Comparison of ENCODE assay signal across 10 cellular contexts in genomic region chr6:446418-447366, GRCh38. TPM values are rescaled to one million over a fixed set of nuclear protein-coding genes. Genes with fewer than 3 reads are reported as not detected.
DNase-seq lines count a peak whose midpoint lies in the region; ATAC-seq and TF ChIP-seq lines count a peak whose summit lies in the region.
"Had no signal": no experiment of that assay in that cellular context is flagged by ENCODE, and none has a peak within 500 bp of the region (broad histone marks: within the 10 kb centered on the region; RNA-seq: fewer than 3 reads in every experiment).

No MANE protein-coding gene starts in this region.

- H3K27ac Mint-ChIP-seq in CD8-positive, alpha-beta T cell = peak overlapping the region; percentile 88
- H3K27ac Mint-ChIP-seq in activated naive CD8-positive, alpha-beta T cell treated with anti-CD3 and anti-CD28 coated beads for 36 hours = peak overlapping the region; percentile 98

- intact Hi-C loops in CD8-positive, alpha-beta T cell (cut with DNase I, micrococcal nuclease) = loop anchor here in 1 of 2 experiments (2.0 to 5.0 kb wide), 3 partner anchors 52 to 258 kb away; partner anchors contain the start of gene IRF4

- CTCF ChIA-PET in CD8-positive, alpha-beta T cell (lab: Charles Lee) = interaction anchor here (0.9 to 1.9 kb wide), 4 partner anchors 10 to 97 kb away, joined by 3 to 4 read pairs (median 3); no protein-coding TSS in a partner anchor

- peak overlapping the region; percentile 71 for H3K4me3 Mint-ChIP-seq in CD8-positive, alpha-beta T cell
- H3K4me3 Mint-ChIP-seq in activated naive CD8-positive, alpha-beta T cell treated with anti-CD3 and anti-CD28 coated beads for 36 hours = peak overlapping the region; percentile 67

- TF ChIP-seq CTCF in CD8-positive, alpha-beta T cell (IDR thresholded peaks at IDR 0.05) = no peak

- peak; percentile 76 for ATAC-seq in CD8-positive, alpha-beta T cell

- H3K27me3 ChIP-seq in CD8-positive, alpha-beta T cell (ENCODE audit: insufficient read depth, low read length) = no peaks in the 10 kb centered on the region
- H3K27me3 ChIP-seq in SJCRH30 = no peaks in the 10 kb centered on the region

- peak in 6 of 7 experiments; percentile 72 to 90 (median 80) for DNase-seq in CD8-positive, alpha-beta T cell
- peak; percentile 94 for DNase-seq in activated CD4-positive, alpha-beta T cell treated with anti-CD3 and anti-CD28 coated beads for 4 hours
- DNase-seq in activated naive CD8-positive, alpha-beta T cell treated with anti-CD3 and anti-CD28 coated beads for 36 hours = peak; percentile 97
- peak; percentile 93 for DNase-seq in stimulated activated CD4-positive, alpha-beta T cell treated with anti-CD3 and anti-CD28 coated beads, Interleukin-4, amount 100 ng/mL, for 1 hour
- DNase-seq in glomerular visceral epithelial cell (ENCODE audit: extremely low spot score) = no peak
- no peak for DNase-seq in NCI-H2107 (lab: John Stamatoyannopoulos, UW)
- DNase-seq in SJCRH30 = no peak
- no peak for DNase-seq in HPDE6-E6E7 (ENCODE audit: extremely low spot score)
- DNase-seq: AML-193, NCI-H774 had no signal

- no peak overlapping the region for H3K27ac ChIP-seq in CD8-positive, alpha-beta T cell (ENCODE audit: low read depth, low read length)
- no peak overlapping the region for H3K27ac ChIP-seq in SJCRH30

- no peaks in the 10 kb centered on the region for H3K36me3 ChIP-seq in CD8-positive, alpha-beta T cell (ENCODE audit: insufficient read depth, low read length)
- H3K36me3 ChIP-seq in SJCRH30 = no peaks in the 10 kb centered on the region

- H3K9me3 ChIP-seq in CD8-positive, alpha-beta T cell (ENCODE audit: low read length) = no peaks in the 10 kb centered on the region
- H3K9me3 ChIP-seq in SJCRH30 (replicated peaks) = no peaks in the 10 kb centered on the region

- peaks cover 43% of the 10 kb centered on the region for H3K4me1 ChIP-seq in CD8-positive, alpha-beta T cell (ENCODE audit: insufficient read depth, low read length)
- H3K4me1 ChIP-seq in SJCRH30 = no peaks in the 10 kb centered on the region

- H3K4me1 Mint-ChIP-seq in CD8-positive, alpha-beta T cell (ENCODE audit: low read depth) = peaks cover 48% of the 10 kb centered on the region
- peaks cover 59% of the 10 kb centered on the region for H3K4me1 Mint-ChIP-seq in activated naive CD8-positive, alpha-beta T cell treated with anti-CD3 and anti-CD28 coated beads for 36 hours

- H3K9me3 Mint-ChIP-seq in CD8-positive, alpha-beta T cell = no peaks in the 10 kb centered on the region
- H3K9me3 Mint-ChIP-seq in activated naive CD8-positive, alpha-beta T cell treated with anti-CD3 and anti-CD28 coated beads for 36 hours = no peaks in the 10 kb centered on the region

- no peaks in the 10 kb centered on the region for H3K36me3 Mint-ChIP-seq in CD8-positive, alpha-beta T cell
- H3K36me3 Mint-ChIP-seq in activated naive CD8-positive, alpha-beta T cell treated with anti-CD3 and anti-CD28 coated beads for 36 hours = peaks cover 13% of the 10 kb centered on the region

- H3K4me3 ChIP-seq in CD8-positive, alpha-beta T cell (ENCODE audit: low read depth, low read length) = peak overlapping the region; percentile 43
- no peak overlapping the region for H3K4me3 ChIP-seq in SJCRH30

- no peaks in the 10 kb centered on the region for H3K27me3 Mint-ChIP-seq in CD8-positive, alpha-beta T cell (ENCODE audit: low read depth)
- H3K27me3 Mint-ChIP-seq in activated naive CD8-positive, alpha-beta T cell treated with anti-CD3 and anti-CD28 coated beads for 36 hours = peaks cover 5% of the 10 kb centered on the region

- POLR2A ChIA-PET in CD8-positive, alpha-beta T cell (lab: Charles Lee) = interaction anchor here (0.7 to 1.9 kb wide), 5 partner anchors 28 to 56 kb away, joined by 3 to 9 read pairs (median 3); partner anchors contain the start of gene IRF4

RNA-seq across cellular contexts. Expression of gene IRF4, which starts 55.1 kb away (rescaled TPM):
- 10 to 100 TPM; 24.7 to 25.6 TPM for total RNA-seq in CD8-positive, alpha-beta T cell
- total RNA-seq in activated naive CD8-positive, alpha-beta T cell treated with anti-CD3 and anti-CD28 coated beads for 36 hours = 100 to 1,000 TPM; 432 to 438 TPM
- 0.03 TPM in 1 of 2 replicates, not detected in the other for total RNA-seq in SJCRH30 (2014; rRNA removed; shearing (Covaris generic))

Comparison
In these comparisons a context has a peak if more than half of its experiments do, and no peak if none do; other contexts are left out.
1. DNase-seq: peak in CD8-positive, alpha-beta T cell (6 of 7), activated CD4-positive, alpha-beta T cell treated with anti-CD3 and anti-CD28 coated beads for 4 hours (2 of 2), activated naive CD8-positive, alpha-beta T cell treated with anti-CD3 and anti-CD28 coated beads for 36 hours (single experiment) and stimulated activated CD4-positive, alpha-beta T cell treated with anti-CD3 and anti-CD28 coated beads, Interleukin-4, amount 100 ng/mL, for 1 hour (single experiment); none in glomerular visceral epithelial cell (single experiment), NCI-H2107 (single experiment), SJCRH30 (0 of 2) and HPDE6-E6E7 (single experiment).
2. RNA of gene IRF4, which starts 55.1 kb away (total RNA-seq): 432 to 438 TPM in activated naive CD8-positive, alpha-beta T cell treated with anti-CD3 and anti-CD28 coated beads for 36 hours and 24.7 to 25.6 TPM in CD8-positive, alpha-beta T cell; 0.03 TPM in SJCRH30; every median in the first group is over 10 times any median in the second.